ENCODE assay signal across 8 cellular contexts in genomic region chr10:80204801-80205477, GRCh38. TPM values are rescaled to one million over a fixed set of nuclear protein-coding genes. Genes with fewer than 3 reads are reported as not detected.
A peak's percentile ranks its signal among the peaks of the same experiment; 100 is the strongest.
DNase-seq lines count a peak whose midpoint lies in the region; ATAC-seq and TF ChIP-seq lines count a peak whose summit lies in the region.

No MANE protein-coding gene starts in this region.

- peaks cover 42 to 51% of the 10 kb centered on the region in 2 donors for H3K4me1 ChIP-seq in thyroid gland

- H3K27ac ChIP-seq in thyroid gland: peak overlapping the region; percentile 97 to 99 (median 98)

- H3K9me3 Mint-ChIP-seq in T-cell (no peaks in the 10 kb centered on the region), memory B cell (no peaks in the 10 kb centered on the region)
- no peaks in the 10 kb centered on the region for H3K9me3 Mint-ChIP-seq in dendritic cell treated with granulocyte-macrophage colony-stimulating factor and Interleukin-4, amounts not matched to agents 40 ng/mL and 50 ng/mL, for 4 days

- ATAC-seq in GM18907 (IDR thresholded peaks at IDR 0.05; ENCODE audit: unreplicated experiment) (peak; percentile 36), HG03095 (IDR thresholded peaks at IDR 0.05; ENCODE audit: unreplicated experiment) (peak; percentile 38), T-cell (replicated peaks in 1 of 4) (peak; percentile 54 to 62 (median 59)), memory B cell (ENCODE audit: low read depth) (peak; percentile 44)

- H3K4me1 Mint-ChIP-seq in T-cell (peaks cover 58 to 71% (median 58%) of the 10 kb centered on the region in 3 donors), memory B cell (peaks cover 44% of the 10 kb centered on the region)
- H3K4me1 Mint-ChIP-seq in dendritic cell treated with granulocyte-macrophage colony-stimulating factor and Interleukin-4, amounts not matched to agents 40 ng/mL and 50 ng/mL, for 4 days (ENCODE audit: low read depth): peaks cover 53% of the 10 kb centered on the region

- TF ChIP-seq CTCF in AG04449 (IDR thresholded peaks at IDR 0.05; ENCODE audit: insufficient read depth, low read length, missing control alignments): no peak
- TF ChIP-seq CTCF in thyroid gland (IDR thresholded peaks at IDR 0.05): no peak

- CTCF ChIA-PET in AG04449 (lab: Yijun Ruan, JAX): interaction anchor here (1.0 to 1.2 kb wide), 3 partner anchors 17 to 58 kb away, joined by 3 to 5 read pairs (median 3); no protein-coding TSS in a partner anchor
- CTCF ChIA-PET in T-cell (lab: Charles Lee): interaction anchor here in 1 of 2 donors (1.0 to 4.1 kb wide), 5 partner anchors 14 to 61 kb away, joined by 3 to 44 read pairs (median 7); no protein-coding TSS in a partner anchor

- POLR2A ChIA-PET in AG04449 (lab: Yijun Ruan, JAX): interaction anchor here (0.7 to 0.9 kb wide), 4 partner anchors 11 to 46 kb away, joined by 3 to 4 read pairs (median 3); no protein-coding TSS in a partner anchor
- POLR2A ChIA-PET in T-cell (lab: Charles Lee): interaction anchor here in 1 of 2 donors (2.5 kb wide), 1 partner anchor 17 kb away, joined by 13 read pairs; no protein-coding TSS in a partner anchor

- DNase-seq in AG04449 (ENCODE audit: low read depth, low spot score) (no peak), T-cell (peak in 26 of 34 experiments; percentile 16 to 59 (median 40)), memory B cell (ENCODE audit: low spot score in 2 of 2) (no peak), thyroid gland (peak; percentile 59 to 60), G401 (ENCODE audit: low spot score) (no peak)

- 0% methylated on average over 11 of the region's 63 CpGs; no CpG with 5 or more reads in 1 of the 2 donors for WGBS in thyroid gland, 2 donors

- H3K27ac Mint-ChIP-seq in T-cell (peak overlapping the region; percentile 87 to 92), memory B cell (peak overlapping the region; percentile 68)
- H3K27ac Mint-ChIP-seq in dendritic cell treated with granulocyte-macrophage colony-stimulating factor and Interleukin-4, amounts not matched to agents 40 ng/mL and 50 ng/mL, for 4 days: peak overlapping the region; percentile 98

- no peaks in the 10 kb centered on the region for H3K27me3 ChIP-seq in thyroid gland

- H3K9me3 ChIP-seq in thyroid gland: no peaks in the 10 kb centered on the region

- H3K36me3 ChIP-seq in thyroid gland: no peaks in the 10 kb centered on the region

- peak overlapping the region; percentile 83 to 98 (median 97) for H3K4me3 Mint-ChIP-seq in T-cell
- peak overlapping the region; percentile 88 for H3K4me3 Mint-ChIP-seq in dendritic cell treated with granulocyte-macrophage colony-stimulating factor and Interleukin-4, amounts not matched to agents 40 ng/mL and 50 ng/mL, for 4 days
- H3K4me3 Mint-ChIP-seq in memory B cell: peak overlapping the region; percentile 97

- H3K4me3 ChIP-seq in AG04449 (ENCODE audit: low read depth, low read length): peak overlapping the region; percentile 76
- peak overlapping the region; percentile 37 to 91 (median 85) for H3K4me3 ChIP-seq in thyroid gland (replicated peaks in 1 of 3)

- in situ Hi-C loops in G401 (cut with HindIII; ENCODE audit: low sequenced_read_pairs): no loop called here

- peaks cover 12% of the 10 kb centered on the region for H3K36me3 Mint-ChIP-seq in T-cell
- peaks cover 29% of the 10 kb centered on the region for H3K36me3 Mint-ChIP-seq in dendritic cell treated with granulocyte-macrophage colony-stimulating factor and Interleukin-4, amounts not matched to agents 40 ng/mL and 50 ng/mL, for 4 days (ENCODE audit: low read depth)
- peaks cover 11% of the 10 kb centered on the region for H3K36me3 Mint-ChIP-seq in memory B cell

- TF ChIP-seq POLR2A in thyroid gland (IDR thresholded peaks at IDR 0.05): no peak

- H3K27me3 Mint-ChIP-seq in T-cell (no peaks in the 10 kb centered on the region), memory B cell (no peaks in the 10 kb centered on the region)
- no peaks in the 10 kb centered on the region for H3K27me3 Mint-ChIP-seq in dendritic cell treated with granulocyte-macrophage colony-stimulating factor and Interleukin-4, amounts not matched to agents 40 ng/mL and 50 ng/mL, for 4 days

- intact Hi-C loops in dendritic cell treated with granulocyte-macrophage colony-stimulating factor and Interleukin-4, amounts not matched to agents 40 ng/mL and 50 ng/mL, for 4 days (cut with micrococcal nuclease): loop anchor here (5.0 kb wide), 1 partner anchor 38 kb away; no protein-coding TSS in a partner anchor
- intact Hi-C loops in thyroid gland (cut with DNase I): loop anchor here (10.0 kb wide), 1 partner anchor 50 kb away; no protein-coding TSS in a partner anchor

RNA-seq across cellular contexts. Expression of gene ANXA11, which starts 0.4 kb away (rescaled TPM):
- total RNA-seq in T-cell (100 to 1,000 TPM; 196 to 222 (median 208) TPM), thyroid gland (100 to 1,000 TPM in 1 of 4 donors, 10 to 100 TPM in 3; 77.5 to 106 (median 90.8) TPM)
- 99.7 and 111 TPM in 2 replicates for total RNA-seq in G401 (2014; rRNA removed; shearing (Covaris generic))

Comparison
In these comparisons a context has a peak if more than half of its experiments do, and no peak if none do; other contexts are left out.
1. DNase-seq: peak in T-cell (26 of 34) and thyroid gland (2 of 2); none in AG04449 (single experiment), memory B cell (0 of 2) and G401 (single experiment).
2. Peak in every context shown above with its lines, with median percentiles within 50 percentile points of each other: ATAC-seq, H3K27ac Mint-ChIP-seq and H3K4me3 Mint-ChIP-seq.